In genomic region chr2:46276652-46277051, GRCh38 we compare ENCODE assay signal across 9 cellular contexts. TPM values are rescaled to one million over a fixed set of nuclear protein-coding genes. Genes with fewer than 3 reads are reported as not detected.
DNase-seq lines count a peak whose midpoint lies in the region; ATAC-seq and TF ChIP-seq lines count a peak whose summit lies in the region.
"Had no signal": no experiment of that assay in that cellular context is flagged by ENCODE, and none has a peak within 500 bp of the region (broad histone marks: within the 10 kb centered on the region; RNA-seq: fewer than 3 reads in every experiment).

No MANE protein-coding gene starts in this region.

- H3K9ac ChIP-seq in MM.1S (ENCODE audit: low read length), result no peak overlapping the region

- H3F3A ChIP-seq in MM.1S (ENCODE audit: insufficient read depth, low read length), result no peaks in the 10 kb centered on the region

- H3K36me3 Mint-ChIP-seq in naive thymus-derived CD8-positive, alpha-beta T cell, result no peaks in the 10 kb centered on the region

- peak overlapping the region in 6 of 10 donors; percentile 46 to 87 (median 76) for H3K4me3 Mint-ChIP-seq in naive thymus-derived CD8-positive, alpha-beta T cell
- H3K4me3 Mint-ChIP-seq: activated CD4-positive, alpha-beta T cell treated with anti-CD3 and anti-CD28 coated beads, Interleukin-2, amount 10 ng/mL, durations not matched to agents 24 days and 14 days had no signal

- no peak overlapping the region for H3K4me2 ChIP-seq in MM.1S (ENCODE audit: low read depth, low read length)

- H2AFZ ChIP-seq in MM.1S (ENCODE audit: low read length), result no peak overlapping the region

- TF ChIP-seq CTCF in BE2C (IDR thresholded peaks at IDR 0.05; ENCODE audit: low read depth, low read length), result peak; percentile 28; the same call in 1 of the 2 replicates
- 0 out of 2 replicates have a peak, but pooled peaks have one; percentile 4 for TF ChIP-seq CTCF in MM.1S (IDR thresholded peaks at IDR 0.05; ENCODE audit: low read length)
- peak; percentile 43 for TF ChIP-seq CTCF in epithelial cell of proximal tubule (conservative IDR thresholded peaks at IDR 0.05; ENCODE audit: low read depth, low read length)

- no peak overlapping the region for H3K27ac ChIP-seq in MM.1S (ENCODE audit: low read length)

- H3K27me3 ChIP-seq in BE2C (no peaks in the 10 kb centered on the region), MM.1S (replicated peaks; ENCODE audit: insufficient read depth, low read length) (no peaks in the 10 kb centered on the region)

- peak overlapping the region in 3 of 10 donors; percentile 7 to 75 (median 75) for H3K27ac Mint-ChIP-seq in naive thymus-derived CD8-positive, alpha-beta T cell
- H3K27ac Mint-ChIP-seq: activated CD4-positive, alpha-beta T cell treated with anti-CD3 and anti-CD28 coated beads, Interleukin-2, amount 10 ng/mL, durations not matched to agents 24 days and 14 days had no signal

- peaks cover 15 to 26% (median 16%) of the 10 kb centered on the region in 4 donors for H3K4me1 Mint-ChIP-seq in naive thymus-derived CD8-positive, alpha-beta T cell

- H4K20me1 ChIP-seq in MM.1S (ENCODE audit: insufficient read depth, low read length), result no peaks in the 10 kb centered on the region

- H3K36me3 ChIP-seq in BE2C, result no peaks in the 10 kb centered on the region
- no peaks in the 10 kb centered on the region for H3K36me3 ChIP-seq in MM.1S (replicated peaks; ENCODE audit: insufficient read depth, low read length)

- H3K4me3 ChIP-seq in BE2C (ENCODE audit: low read depth, low read length), result no peak overlapping the region
- H3K4me3 ChIP-seq in MM.1S (ENCODE audit: low read length), result no peak overlapping the region
- H3K4me3 ChIP-seq in epithelial cell of proximal tubule (ENCODE audit: low read depth, low read length), result no peak overlapping the region

- no peaks in the 10 kb centered on the region for H3K9me2 ChIP-seq in MM.1S (replicated peaks; ENCODE audit: insufficient read depth, low read length)

- H3K4me1 ChIP-seq in BE2C, result peaks cover 3% of the 10 kb centered on the region; the same call in 1 of the 2 replicates
- H3K4me1 ChIP-seq in MM.1S (ENCODE audit: low read length), result peaks cover 9% of the 10 kb centered on the region

- no peaks in the 10 kb centered on the region for H3K9me3 ChIP-seq in BE2C
- no peaks in the 10 kb centered on the region for H3K9me3 ChIP-seq in MM.1S (replicated peaks; ENCODE audit: insufficient read depth, low read length)

- POLR2A ChIA-PET in naive thymus-derived CD8-positive, alpha-beta T cell (lab: Charles Lee), result interaction anchor here (0.6 to 0.8 kb wide), 2 partner anchors 40 to 75 kb away, joined by 3 to 5 read pairs; no protein-coding TSS in a partner anchor

- peak in 1 of 2 donors; percentile 13 for ATAC-seq in naive thymus-derived CD8-positive, alpha-beta T cell

- no peaks in the 10 kb centered on the region for H3K9me3 Mint-ChIP-seq in naive thymus-derived CD8-positive, alpha-beta T cell
- H3K9me3 Mint-ChIP-seq: activated CD4-positive, alpha-beta T cell treated with anti-CD3 and anti-CD28 coated beads, Interleukin-2, amount 10 ng/mL, durations not matched to agents 24 days and 14 days had no signal

- DNase-seq in BE2C (no peak), MM.1S (no peak), epithelial cell of proximal tubule (ENCODE audit: low read depth) (no peak), NOMO-1 treated with DMSO at 0.1 percent for 48 hours (lab: John Stamatoyannopoulos, UW; ENCODE audit: unreplicated experiment) (no peak), HuH-7 (ENCODE audit: low spot score) (no peak), NCI-H2196 (lab: John Stamatoyannopoulos, UW; ENCODE audit: unreplicated experiment) (no peak)
- DNase-seq in naive thymus-derived CD8-positive, alpha-beta T cell, result no peak
- no peak for DNase-seq in NK-92 treated with Interleukin-12 subunit alpha and Interleukin-12 subunit beta, amount 100 ng/mL, for 24 hours (lab: John Stamatoyannopoulos, UW)
- DNase-seq: activated CD4-positive, alpha-beta T cell treated with anti-CD3 and anti-CD28 coated beads, Interleukin-2, amount 10 ng/mL, durations not matched to agents 24 days and 14 days had no signal

- no peaks in the 10 kb centered on the region for H3K79me2 ChIP-seq in MM.1S (ENCODE audit: low read length)

- peaks cover 0 to 13% (median 7%) of the 10 kb centered on the region in 5 donors for H3K27me3 Mint-ChIP-seq in naive thymus-derived CD8-positive, alpha-beta T cell

RNA-seq across cellular contexts. Expression of gene EPAS1, which starts 20.6 kb away (rescaled TPM):
- 25.0 TPM for polyA plus RNA-seq in BE2C (2012; ENCODE audit: insufficient read depth, insufficient read length, low read depth)
- 33.8 and 75.7 TPM in 2 replicates for total RNA-seq in epithelial cell of proximal tubule
- 1 to 10 TPM; 1.1 to 1.2 TPM for total RNA-seq in naive thymus-derived CD8-positive, alpha-beta T cell
- 1 to 10 TPM in 1 of 3 donors, under 1 TPM in 2; 0.16 to 1.7 (median 0.23) TPM for polyA plus RNA-seq in naive thymus-derived CD8-positive, alpha-beta T cell

Comparison
In these comparisons a context has a peak if more than half of its experiments do, and no peak if none do; other contexts are left out.
1. RNA of gene EPAS1, which starts 20.6 kb away (total RNA-seq): 33.8 to 75.7 TPM in epithelial cell of proximal tubule; 1.1 to 1.2 TPM in naive thymus-derived CD8-positive, alpha-beta T cell; every median in the first group is over 10 times any median in the second.
2. Peak in every context shown above with its lines, with median percentiles within 50 percentile points of each other: CTCF ChIP-seq.